In genomic region chrX:76253432-76253831, GRCh38 we compare ENCODE assay signal across 8 cellular contexts.
DNase-seq lines count a peak whose midpoint lies in the region; ATAC-seq and TF ChIP-seq lines count a peak whose summit lies in the region.

No MANE protein-coding gene starts in this region.

- H3K36me3 ChIP-seq in RWPE2 (ENCODE audit: low read depth), result no peaks in the 10 kb centered on the region
- no peaks in the 10 kb centered on the region for H3K36me3 ChIP-seq in body of pancreas (replicated peaks in 1 of 2; ENCODE audit: insufficient read depth in 1 of 2, low read depth in 2 of 2)
- H3K36me3 ChIP-seq in kidney epithelial cell (ENCODE audit: control insufficient read depth, insufficient read depth, low read length), result no peaks in the 10 kb centered on the region

- no peaks in the 10 kb centered on the region for H3K9me3 ChIP-seq in RWPE2 (ENCODE audit: severe bottlenecking)
- no peaks in the 10 kb centered on the region for H3K9me3 ChIP-seq in body of pancreas

- no peaks in the 10 kb centered on the region for H3K27me3 ChIP-seq in RWPE2 (ENCODE audit: insufficient read depth, poor library complexity, severe bottlenecking)
- H3K27me3 ChIP-seq in body of pancreas, result no peaks in the 10 kb centered on the region
- no peaks in the 10 kb centered on the region for H3K27me3 ChIP-seq in kidney epithelial cell (ENCODE audit: control insufficient read depth, insufficient read depth, low read length)

- ATAC-seq in GM19025 (IDR thresholded peaks at IDR 0.05; ENCODE audit: low read depth, unreplicated experiment) (peak; percentile 97), HG03280 (IDR thresholded peaks at IDR 0.05; ENCODE audit: unreplicated experiment) (peak; percentile 75), RWPE2 (ENCODE audit: low read depth) (peak; percentile 59; the same call in 2 of the 3 replicates), body of pancreas (no peak), HG03196 (IDR thresholded peaks at IDR 0.05; ENCODE audit: unreplicated experiment) (no peak)

- DNase-seq in DMS53 (lab: John Stamatoyannopoulos, UW), result peak; percentile 58
- DNase-seq in RWPE2 (ENCODE audit: low spot score), result no peak
- peak in 3 of 4 donors; percentile 11 to 27 (median 23) for DNase-seq in body of pancreas
- DNase-seq in kidney epithelial cell (ENCODE audit: low read depth), result no peak
- DNase-seq in stimulated activated CD8-positive, alpha-beta memory T cell treated with anti-CD3 and anti-CD28 coated beads, Interleukin-4, amount 100 ng/mL, for 24 hours (ENCODE audit: low read depth), result peak; percentile 8

- TF ChIP-seq CTCF in RWPE2 (IDR thresholded peaks at IDR 0.05; ENCODE audit: poor library complexity, severe bottlenecking), result peak; percentile 41
- TF ChIP-seq CTCF in body of pancreas (IDR thresholded peaks at IDR 0.05), result peak in 5 of 7 experiments; percentile 8 to 49 (median 34)
- peak; percentile 35 for TF ChIP-seq CTCF in kidney epithelial cell (IDR thresholded peaks at IDR 0.05; ENCODE audit: insufficient read depth, low read length, poor library complexity, severe bottlenecking)

- H3K4me3 ChIP-seq in RWPE2 (ENCODE audit: severe bottlenecking), result no peak overlapping the region
- no peak overlapping the region for H3K4me3 ChIP-seq in body of pancreas
- H3K4me3 ChIP-seq in kidney epithelial cell (ENCODE audit: low read depth, low read length), result no peak overlapping the region

- TF ChIP-seq POLR2A in body of pancreas (IDR thresholded peaks at IDR 0.05), result no peak

- WGBS in body of pancreas, 2 donors, result 13 to 47% methylated on average over 2 to 3 of the region's 3 CpGs

- intact Hi-C loops in body of pancreas (cut with DNase I), result no loop called here

- H3K27ac ChIP-seq in RWPE2 (ENCODE audit: poor library complexity, severe bottlenecking) (no peak overlapping the region), body of pancreas (no peak overlapping the region)

- no peaks in the 10 kb centered on the region for H3K4me1 ChIP-seq in RWPE2 (ENCODE audit: insufficient read depth, poor library complexity, severe bottlenecking)
- no peaks in the 10 kb centered on the region for H3K4me1 ChIP-seq in body of pancreas

Comparison
In these comparisons a context has a peak if more than half of its experiments do, and no peak if none do; other contexts are left out.
1. DNase-seq: peak in DMS53 (single experiment), body of pancreas (3 of 4) and stimulated activated CD8-positive, alpha-beta memory T cell treated with anti-CD3 and anti-CD28 coated beads, Interleukin-4, amount 100 ng/mL, for 24 hours (single experiment); none in RWPE2 (single experiment) and kidney epithelial cell (single experiment).
2. ATAC-seq: peak in GM19025 (single experiment), HG03280 (single experiment) and RWPE2 (single experiment); none in body of pancreas (single experiment) and HG03196 (single experiment).
3. Peak in every context shown above with its lines, with median percentiles within 50 percentile points of each other: CTCF ChIP-seq.